Comparison of ENCODE assay signal across 1 cellular context in the genomic region with DNA sequence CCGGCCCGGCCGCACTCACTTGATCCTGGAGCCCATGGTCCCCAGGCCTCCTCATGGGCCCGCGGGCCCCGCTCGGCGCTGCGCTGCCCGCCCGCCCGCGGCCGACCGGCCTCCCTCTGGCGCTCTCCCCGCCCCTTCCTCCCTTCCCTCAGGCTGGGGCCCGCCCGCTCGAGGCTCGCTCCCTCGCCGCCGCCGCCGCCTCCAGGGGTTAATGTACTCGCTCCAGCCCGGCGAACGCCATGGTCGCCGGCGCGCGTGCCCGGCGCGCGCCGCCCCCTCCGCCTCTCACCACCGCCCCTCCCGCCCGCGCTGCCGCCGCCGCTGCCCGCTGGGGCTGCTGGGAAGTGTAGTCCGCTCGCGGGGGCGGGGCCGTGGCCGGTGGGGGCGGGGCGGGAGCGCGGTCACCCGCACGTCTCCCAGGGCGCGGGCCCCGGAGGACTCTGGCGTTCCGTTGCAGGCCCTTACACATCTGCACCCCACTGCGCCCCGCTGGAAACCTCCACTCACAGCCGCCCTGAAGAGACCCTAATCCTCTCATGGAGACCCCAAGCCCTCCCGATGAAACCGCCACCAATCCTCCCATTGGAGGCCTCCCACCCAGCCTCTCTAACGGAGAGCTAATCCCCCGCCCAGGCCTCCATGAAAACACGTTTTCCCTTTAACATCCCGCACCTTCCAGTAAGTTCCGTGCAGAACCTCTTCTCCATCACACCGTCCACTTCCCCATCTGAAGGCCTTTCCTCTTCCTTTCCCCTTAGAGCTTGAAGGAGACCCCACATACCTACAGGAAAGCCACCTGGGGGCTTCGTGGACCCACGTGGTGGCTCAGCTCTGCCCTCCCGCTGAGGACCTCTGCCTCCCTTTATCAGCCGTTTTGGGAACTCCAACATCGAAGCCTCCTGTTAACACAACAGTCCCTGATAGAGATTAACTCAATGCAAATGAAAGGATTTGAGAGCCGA.
TF ChIP-seq lines count a peak whose summit lies in the region.

A gene with protein sequence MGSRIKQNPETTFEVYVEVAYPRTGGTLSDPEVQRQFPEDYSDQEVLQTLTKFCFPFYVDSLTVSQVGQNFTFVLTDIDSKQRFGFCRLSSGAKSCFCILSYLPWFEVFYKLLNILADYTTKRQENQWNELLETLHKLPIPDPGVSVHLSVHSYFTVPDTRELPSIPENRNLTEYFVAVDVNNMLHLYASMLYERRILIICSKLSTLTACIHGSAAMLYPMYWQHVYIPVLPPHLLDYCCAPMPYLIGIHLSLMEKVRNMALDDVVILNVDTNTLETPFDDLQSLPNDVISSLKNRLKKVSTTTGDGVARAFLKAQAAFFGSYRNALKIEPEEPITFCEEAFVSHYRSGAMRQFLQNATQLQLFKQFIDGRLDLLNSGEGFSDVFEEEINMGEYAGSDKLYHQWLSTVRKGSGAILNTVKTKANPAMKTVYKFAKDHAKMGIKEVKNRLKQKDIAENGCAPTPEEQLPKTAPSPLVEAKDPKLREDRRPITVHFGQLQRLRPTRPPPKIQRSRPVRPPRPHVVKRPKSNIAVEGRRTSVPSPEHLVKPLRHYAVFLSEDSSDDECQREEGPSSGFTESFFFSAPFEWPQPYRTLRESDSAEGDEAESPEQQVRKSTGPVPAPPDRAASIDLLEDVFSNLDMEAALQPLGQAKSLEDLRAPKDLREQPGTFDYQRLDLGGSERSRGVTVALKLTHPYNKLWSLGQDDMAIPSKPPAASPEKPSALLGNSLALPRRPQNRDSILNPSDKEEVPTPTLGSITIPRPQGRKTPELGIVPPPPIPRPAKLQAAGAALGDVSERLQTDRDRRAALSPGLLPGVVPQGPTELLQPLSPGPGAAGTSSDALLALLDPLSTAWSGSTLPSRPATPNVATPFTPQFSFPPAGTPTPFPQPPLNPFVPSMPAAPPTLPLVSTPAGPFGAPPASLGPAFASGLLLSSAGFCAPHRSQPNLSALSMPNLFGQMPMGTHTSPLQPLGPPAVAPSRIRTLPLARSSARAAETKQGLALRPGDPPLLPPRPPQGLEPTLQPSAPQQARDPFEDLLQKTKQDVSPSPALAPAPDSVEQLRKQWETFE (minus strand): TSS at position 257 of the 962 bp plus-strand sequence. CDS start 221 bp downstream, at position 36.

TF ChIP-seq in H1, 55 proteins besides CTCF, POLR2A, EP300 and RAD21:
- TF ChIP-seq BRCA1 (IDR thresholded peaks at IDR 0.05; ENCODE audit: low read depth, low read length) (no peak), JUN (IDR thresholded peaks at IDR 0.05; ENCODE audit: low read depth, low read length) (no peak), RFX5 (IDR thresholded peaks at IDR 0.05; ENCODE audit: borderline replicate concordance, low read depth, low read length) (no peak), RBBP5 (IDR thresholded peaks at IDR 0.05; ENCODE audit: borderline replicate concordance, low read depth, low read length) (peak; percentile 79; the same call in 1 of the 2 replicates), ZNF274 (IDR thresholded peaks at IDR 0.05; ENCODE audit: borderline replicate concordance, extremely low read depth, low read length) (no peak), BACH1 (IDR thresholded peaks at IDR 0.05; ENCODE audit: low read length) (no peak), TBP (IDR thresholded peaks at IDR 0.05; ENCODE audit: low read depth, low read length) (peak; percentile 29; the same call in 1 of the 2 replicates), TCF12 (IDR thresholded peaks at IDR 0.05; ENCODE audit: low read depth, low read length) (no peak), SIX5 (IDR thresholded peaks at IDR 0.05; ENCODE audit: low read depth, low read length) (no peak), TAF1 (IDR thresholded peaks at IDR 0.05; ENCODE audit: low read depth, low read length) (peak; percentile 60), CHD1 (IDR thresholded peaks at IDR 0.05; ENCODE audit: low read depth, low read length) (no peak), FOSL1 (IDR thresholded peaks at IDR 0.05; ENCODE audit: insufficient read depth, low read depth, low read length) (no peak), ASH2L (IDR thresholded peaks at IDR 0.05; ENCODE audit: low read length) (peak; percentile 39), TEAD4 (IDR thresholded peaks at IDR 0.05; ENCODE audit: low read depth, low read length) (no peak), KDM4A (IDR thresholded peaks at IDR 0.05; ENCODE audit: low read depth, low read length, severe bottlenecking) (peak; percentile 68), JUND (IDR thresholded peaks at IDR 0.05; ENCODE audit: low read length) (no peak), SP1 (IDR thresholded peaks at IDR 0.05; ENCODE audit: low read depth, low read length) (0 out of 2 replicates have a peak, but pooled peaks have one; percentile 9), CEBPB (IDR thresholded peaks at IDR 0.05; ENCODE audit: low read depth, low read length) (no peak), KDM5A (IDR thresholded peaks at IDR 0.05; ENCODE audit: low read length) (no peak), PHF8 (conservative IDR thresholded peaks at IDR 0.05; ENCODE audit: low read depth, low read length) (peak; percentile 74), CREB1 (IDR thresholded peaks at IDR 0.05) (no peak), YY1 (IDR thresholded peaks at IDR 0.05; ENCODE audit: low read depth, low read length) (peak; percentile 51; the same call in 1 of the 2 replicates), HDAC2 (IDR thresholded peaks at IDR 0.05; ENCODE audit: borderline replicate concordance in 1 of 2, low read depth in 2 of 2, low read length in 2 of 2) (peak in 1 of 2 experiments; percentile 86; a peak in 1 of 4 replicates), POLR2AphosphoS5 (IDR thresholded peaks at IDR 0.05; ENCODE audit: low read depth, low read length) (no peak), SIN3A (conservative IDR thresholded peaks at IDR 0.05 in 1 of 2, IDR thresholded peaks at IDR 0.05 in 1 of 2; ENCODE audit: low read depth in 1 of 2, low read length in 2 of 2) (no peak), SIRT6 (IDR thresholded peaks at IDR 0.05; ENCODE audit: low read length) (no peak), MAFK (IDR thresholded peaks at IDR 0.05; ENCODE audit: low read depth, low read length) (no peak)
- TF ChIP-seq, protein P1, sequence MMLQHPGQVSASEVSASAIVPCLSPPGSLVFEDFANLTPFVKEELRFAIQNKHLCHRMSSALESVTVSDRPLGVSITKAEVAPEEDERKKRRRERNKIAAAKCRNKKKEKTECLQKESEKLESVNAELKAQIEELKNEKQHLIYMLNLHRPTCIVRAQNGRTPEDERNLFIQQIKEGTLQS (IDR thresholded peaks at IDR 0.05; ENCODE audit: insufficient read depth, low read depth, low read length) = no peak
- TF ChIP-seq, protein P2, sequence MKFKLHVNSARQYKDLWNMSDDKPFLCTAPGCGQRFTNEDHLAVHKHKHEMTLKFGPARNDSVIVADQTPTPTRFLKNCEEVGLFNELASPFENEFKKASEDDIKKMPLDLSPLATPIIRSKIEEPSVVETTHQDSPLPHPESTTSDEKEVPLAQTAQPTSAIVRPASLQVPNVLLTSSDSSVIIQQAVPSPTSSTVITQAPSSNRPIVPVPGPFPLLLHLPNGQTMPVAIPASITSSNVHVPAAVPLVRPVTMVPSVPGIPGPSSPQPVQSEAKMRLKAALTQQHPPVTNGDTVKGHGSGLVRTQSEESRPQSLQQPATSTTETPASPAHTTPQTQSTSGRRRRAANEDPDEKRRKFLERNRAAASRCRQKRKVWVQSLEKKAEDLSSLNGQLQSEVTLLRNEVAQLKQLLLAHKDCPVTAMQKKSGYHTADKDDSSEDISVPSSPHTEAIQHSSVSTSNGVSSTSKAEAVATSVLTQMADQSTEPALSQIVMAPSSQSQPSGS (IDR thresholded peaks at IDR 0.05; ENCODE audit: low read length) = 0 out of 2 replicates have a peak, but pooled peaks have one; percentile 42
- TF ChIP-seq, protein P3, sequence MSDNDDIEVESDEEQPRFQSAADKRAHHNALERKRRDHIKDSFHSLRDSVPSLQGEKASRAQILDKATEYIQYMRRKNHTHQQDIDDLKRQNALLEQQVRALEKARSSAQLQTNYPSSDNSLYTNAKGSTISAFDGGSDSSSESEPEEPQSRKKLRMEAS (IDR thresholded peaks at IDR 0.05) = peak; percentile 86
- TF ChIP-seq, protein P4, sequence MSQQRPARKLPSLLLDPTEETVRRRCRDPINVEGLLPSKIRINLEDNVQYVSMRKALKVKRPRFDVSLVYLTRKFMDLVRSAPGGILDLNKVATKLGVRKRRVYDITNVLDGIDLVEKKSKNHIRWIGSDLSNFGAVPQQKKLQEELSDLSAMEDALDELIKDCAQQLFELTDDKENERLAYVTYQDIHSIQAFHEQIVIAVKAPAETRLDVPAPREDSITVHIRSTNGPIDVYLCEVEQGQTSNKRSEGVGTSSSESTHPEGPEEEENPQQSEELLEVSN (IDR thresholded peaks at IDR 0.05) = peak; percentile 88
- TF ChIP-seq, protein P5, sequence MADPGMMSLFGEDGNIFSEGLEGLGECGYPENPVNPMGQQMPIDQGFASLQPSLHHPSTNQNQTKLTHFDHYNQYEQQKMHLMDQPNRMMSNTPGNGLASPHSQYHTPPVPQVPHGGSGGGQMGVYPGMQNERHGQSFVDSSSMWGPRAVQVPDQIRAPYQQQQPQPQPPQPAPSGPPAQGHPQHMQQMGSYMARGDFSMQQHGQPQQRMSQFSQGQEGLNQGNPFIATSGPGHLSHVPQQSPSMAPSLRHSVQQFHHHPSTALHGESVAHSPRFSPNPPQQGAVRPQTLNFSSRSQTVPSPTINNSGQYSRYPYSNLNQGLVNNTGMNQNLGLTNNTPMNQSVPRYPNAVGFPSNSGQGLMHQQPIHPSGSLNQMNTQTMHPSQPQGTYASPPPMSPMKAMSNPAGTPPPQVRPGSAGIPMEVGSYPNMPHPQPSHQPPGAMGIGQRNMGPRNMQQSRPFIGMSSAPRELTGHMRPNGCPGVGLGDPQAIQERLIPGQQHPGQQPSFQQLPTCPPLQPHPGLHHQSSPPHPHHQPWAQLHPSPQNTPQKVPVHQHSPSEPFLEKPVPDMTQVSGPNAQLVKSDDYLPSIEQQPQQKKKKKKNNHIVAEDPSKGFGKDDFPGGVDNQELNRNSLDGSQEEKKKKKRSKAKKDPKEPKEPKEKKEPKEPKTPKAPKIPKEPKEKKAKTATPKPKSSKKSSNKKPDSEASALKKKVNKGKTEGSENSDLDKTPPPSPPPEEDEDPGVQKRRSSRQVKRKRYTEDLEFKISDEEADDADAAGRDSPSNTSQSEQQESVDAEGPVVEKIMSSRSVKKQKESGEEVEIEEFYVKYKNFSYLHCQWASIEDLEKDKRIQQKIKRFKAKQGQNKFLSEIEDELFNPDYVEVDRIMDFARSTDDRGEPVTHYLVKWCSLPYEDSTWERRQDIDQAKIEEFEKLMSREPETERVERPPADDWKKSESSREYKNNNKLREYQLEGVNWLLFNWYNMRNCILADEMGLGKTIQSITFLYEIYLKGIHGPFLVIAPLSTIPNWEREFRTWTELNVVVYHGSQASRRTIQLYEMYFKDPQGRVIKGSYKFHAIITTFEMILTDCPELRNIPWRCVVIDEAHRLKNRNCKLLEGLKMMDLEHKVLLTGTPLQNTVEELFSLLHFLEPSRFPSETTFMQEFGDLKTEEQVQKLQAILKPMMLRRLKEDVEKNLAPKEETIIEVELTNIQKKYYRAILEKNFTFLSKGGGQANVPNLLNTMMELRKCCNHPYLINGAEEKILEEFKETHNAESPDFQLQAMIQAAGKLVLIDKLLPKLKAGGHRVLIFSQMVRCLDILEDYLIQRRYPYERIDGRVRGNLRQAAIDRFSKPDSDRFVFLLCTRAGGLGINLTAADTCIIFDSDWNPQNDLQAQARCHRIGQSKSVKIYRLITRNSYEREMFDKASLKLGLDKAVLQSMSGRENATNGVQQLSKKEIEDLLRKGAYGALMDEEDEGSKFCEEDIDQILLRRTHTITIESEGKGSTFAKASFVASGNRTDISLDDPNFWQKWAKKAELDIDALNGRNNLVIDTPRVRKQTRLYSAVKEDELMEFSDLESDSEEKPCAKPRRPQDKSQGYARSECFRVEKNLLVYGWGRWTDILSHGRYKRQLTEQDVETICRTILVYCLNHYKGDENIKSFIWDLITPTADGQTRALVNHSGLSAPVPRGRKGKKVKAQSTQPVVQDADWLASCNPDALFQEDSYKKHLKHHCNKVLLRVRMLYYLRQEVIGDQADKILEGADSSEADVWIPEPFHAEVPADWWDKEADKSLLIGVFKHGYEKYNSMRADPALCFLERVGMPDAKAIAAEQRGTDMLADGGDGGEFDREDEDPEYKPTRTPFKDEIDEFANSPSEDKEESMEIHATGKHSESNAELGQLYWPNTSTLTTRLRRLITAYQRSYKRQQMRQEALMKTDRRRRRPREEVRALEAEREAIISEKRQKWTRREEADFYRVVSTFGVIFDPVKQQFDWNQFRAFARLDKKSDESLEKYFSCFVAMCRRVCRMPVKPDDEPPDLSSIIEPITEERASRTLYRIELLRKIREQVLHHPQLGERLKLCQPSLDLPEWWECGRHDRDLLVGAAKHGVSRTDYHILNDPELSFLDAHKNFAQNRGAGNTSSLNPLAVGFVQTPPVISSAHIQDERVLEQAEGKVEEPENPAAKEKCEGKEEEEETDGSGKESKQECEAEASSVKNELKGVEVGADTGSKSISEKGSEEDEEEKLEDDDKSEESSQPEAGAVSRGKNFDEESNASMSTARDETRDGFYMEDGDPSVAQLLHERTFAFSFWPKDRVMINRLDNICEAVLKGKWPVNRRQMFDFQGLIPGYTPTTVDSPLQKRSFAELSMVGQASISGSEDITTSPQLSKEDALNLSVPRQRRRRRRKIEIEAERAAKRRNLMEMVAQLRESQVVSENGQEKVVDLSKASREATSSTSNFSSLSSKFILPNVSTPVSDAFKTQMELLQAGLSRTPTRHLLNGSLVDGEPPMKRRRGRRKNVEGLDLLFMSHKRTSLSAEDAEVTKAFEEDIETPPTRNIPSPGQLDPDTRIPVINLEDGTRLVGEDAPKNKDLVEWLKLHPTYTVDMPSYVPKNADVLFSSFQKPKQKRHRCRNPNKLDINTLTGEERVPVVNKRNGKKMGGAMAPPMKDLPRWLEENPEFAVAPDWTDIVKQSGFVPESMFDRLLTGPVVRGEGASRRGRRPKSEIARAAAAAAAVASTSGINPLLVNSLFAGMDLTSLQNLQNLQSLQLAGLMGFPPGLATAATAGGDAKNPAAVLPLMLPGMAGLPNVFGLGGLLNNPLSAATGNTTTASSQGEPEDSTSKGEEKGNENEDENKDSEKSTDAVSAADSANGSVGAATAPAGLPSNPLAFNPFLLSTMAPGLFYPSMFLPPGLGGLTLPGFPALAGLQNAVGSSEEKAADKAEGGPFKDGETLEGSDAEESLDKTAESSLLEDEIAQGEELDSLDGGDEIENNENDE (IDR thresholded peaks at IDR 0.05; ENCODE audit: insufficient replicate concordance, low read length) = no peak
